In genomic region chr1:55702064-55702463, GRCh38 we compare ENCODE assay signal across 8 cellular contexts.
A peak's percentile ranks its signal among the peaks of the same experiment; 100 is the strongest.
DNase-seq lines count a peak whose midpoint lies in the region; ATAC-seq, FAIRE-seq and TF ChIP-seq lines count a peak whose summit lies in the region.

No MANE protein-coding gene starts in this region.

- DNase-seq in AG10803 (ENCODE audit: low read depth), result no peak
- peak; percentile 7 for DNase-seq in GM19239 (ENCODE audit: insufficient read length, low spot score)
- peak; percentile 48 for DNase-seq in SW480 (ENCODE audit: low spot score)
- peak; percentile 59 for DNase-seq in iris pigment epithelial cell (ENCODE audit: low read depth)
- DNase-seq in nucleus accumbens (lab: John Stamatoyannopoulos, UW), result no peak
- DNase-seq in posterior vena cava (ENCODE audit: low spot score), result no peak
- DNase-seq in C1 segment of cervical spinal cord (lab: John Stamatoyannopoulos, UW), result no peak

- peak; percentile 33 for FAIRE-seq in GM19239 (lab: Jason Lieb, UNC)

- intact Hi-C loops in posterior vena cava (cut with DNase I), result no loop called here

- peak; percentile 56 for TF ChIP-seq CTCF in AG10803 (conservative IDR thresholded peaks at IDR 0.05; ENCODE audit: low read length)

- ATAC-seq in HG03521 (IDR thresholded peaks at IDR 0.05; ENCODE audit: unreplicated experiment), result peak; percentile 80

- H3K4me3 ChIP-seq in AG10803 (ENCODE audit: low read length), result no peak overlapping the region

Comparison
In these comparisons a context has a peak if more than half of its experiments do, and no peak if none do; other contexts are left out.
1. DNase-seq: peak in GM19239 (single experiment), SW480 (single experiment) and iris pigment epithelial cell (single experiment); none in AG10803 (single experiment), nucleus accumbens (0 of 56), posterior vena cava (single experiment) and C1 segment of cervical spinal cord (0 of 14).